In genomic region chr2:134109725-134110124, GRCh38 we compare ENCODE assay signal across 24 cellular contexts.
"Had no signal": no experiment of that assay in that cellular context is flagged by ENCODE, and none has a peak within 500 bp of the region (broad histone marks: within the 10 kb centered on the region; RNA-seq: fewer than 3 reads in every experiment).

No MANE protein-coding gene starts in this region.

- H3K9ac ChIP-seq: KMS-11 had no signal

- H3K27me3 ChIP-seq: SJSA1 had no signal

- H3K4me1 ChIP-seq: SJSA1 had no signal

- H3K4me2 ChIP-seq: KMS-11 had no signal

- H3K4me3 ChIP-seq: K562, SJSA1, SK-N-MC had no signal

- DNase-seq: MM.1S, NCI-H1048, NCI-H1105, NCI-H1417, NCI-H1436 treated with DMSO at 0.1 percent for 48 hours, NCI-H1694, NCI-H187 treated with DMSO at 0.1 percent for 48 hours, NCI-H2029 treated with DMSO at 0.1 percent for 48 hours, NCI-H2171, NCI-H226, NCI-H446, NCI-H510A, NCI-H524 treated with DMSO at 0.1 percent for 48 hours, NCI-H69, NCI-H774, Right ventricle myocardium superior, RPMI8226, SIG-M5, SW 1271 had no signal

- H3K27ac ChIP-seq: HL-60, KMS-11, SJSA1, SK-N-MC had no signal

- H3K36me3 ChIP-seq: SJSA1 had no signal
